ENCODE assay signal across 21 cellular contexts in genomic region chr5:84718377-84718776, GRCh38.
DNase-seq lines count a peak whose midpoint lies in the region; TF ChIP-seq lines count a peak whose summit lies in the region.
"Had no signal": no experiment of that assay in that cellular context is flagged by ENCODE, and none has a peak within 500 bp of the region (broad histone marks: within the 10 kb centered on the region; RNA-seq: fewer than 3 reads in every experiment).

No MANE protein-coding gene starts in this region.

- TF ChIP-seq CTCF in KMS-11 (conservative IDR thresholded peaks at IDR 0.05; ENCODE audit: low read depth, low read length), result no peak
- no peak for TF ChIP-seq CTCF in choroid plexus epithelial cell (conservative IDR thresholded peaks at IDR 0.05; ENCODE audit: low read depth, low read length)

- H3K9ac ChIP-seq in KMS-11, result no peak overlapping the region
- H3K9ac ChIP-seq: GM23248 had no signal

- peak overlapping the region; percentile 44 for H3K4me2 ChIP-seq in KMS-11

- no peak overlapping the region for H3K27ac ChIP-seq in KMS-11
- H3K27ac ChIP-seq: GM23248, SK-N-MC had no signal

- peaks cover 20% of the 10 kb centered on the region for H3K4me1 ChIP-seq in KMS-11 (ENCODE audit: low read depth, poor library complexity, severe bottlenecking)

- H3K36me3 ChIP-seq in KMS-11 (ENCODE audit: insufficient read depth), result no peaks in the 10 kb centered on the region

- no peaks in the 10 kb centered on the region for H4K20me1 ChIP-seq in KMS-11 (ENCODE audit: insufficient read depth)

- DNase-seq in OCI-M1 (lab: John Stamatoyannopoulos, UW) (peak; percentile 82), choroid plexus epithelial cell (ENCODE audit: low read depth) (peak; percentile 31), NCI-H1417 (lab: John Stamatoyannopoulos, UW) (no peak), NCI-H1436 treated with DMSO at 0.1 percent for 48 hours (lab: John Stamatoyannopoulos, UW) (no peak)
- DNase-seq in activated CD4-positive, alpha-beta T cell treated with anti-CD3 and anti-CD28 coated beads, Interleukin-2, amount 50 U/mL, for 1 hour, result no peak
- no peak for DNase-seq in effector CD4-positive, alpha-beta T cell
- DNase-seq: Calu3; DND-41; GM23248; H7; KG1; NCI-H1105; NCI-H2029; NCI-H446; NCI-H524 treated with DMSO at 0.1 percent for 48 hours; NCI-H774; NK-92 treated with Interleukin-12 subunit alpha and Interleukin-12 subunit beta, amount 100 ng/mL, for 24 hours; SHP77 treated with DMSO at 0.1 percent for 48 hours; SW 1271 had no signal

- no peaks in the 10 kb centered on the region for H3K79me2 ChIP-seq in KMS-11 (ENCODE audit: insufficient read depth, low read depth)

- no peak overlapping the region for H3K4me3 ChIP-seq in KMS-11 (IDR thresholded peaks at IDR 0.05; ENCODE audit: insufficient read depth, low read depth, low read length)
- H3K4me3 ChIP-seq in choroid plexus epithelial cell (ENCODE audit: low read depth, low read length), result no peak overlapping the region
- H3K4me3 ChIP-seq: GM23248, SK-N-MC had no signal

- no peaks in the 10 kb centered on the region for H3K27me3 ChIP-seq in KMS-11 (ENCODE audit: insufficient read depth, low read depth)

- no peak overlapping the region for H2AFZ ChIP-seq in KMS-11 (ENCODE audit: low read depth)
- H2AFZ ChIP-seq: GM23248 had no signal

Comparison
In these comparisons a context has a peak if more than half of its experiments do, and no peak if none do; other contexts are left out.
1. DNase-seq: peak in OCI-M1 (single experiment) and choroid plexus epithelial cell (single experiment); none in activated CD4-positive, alpha-beta T cell treated with anti-CD3 and anti-CD28 coated beads, Interleukin-2, amount 50 U/mL, for 1 hour (single experiment), NCI-H1417 (0 of 3), effector CD4-positive, alpha-beta T cell (single experiment) and NCI-H1436 treated with DMSO at 0.1 percent for 48 hours (single experiment).